In the genomic region with DNA sequence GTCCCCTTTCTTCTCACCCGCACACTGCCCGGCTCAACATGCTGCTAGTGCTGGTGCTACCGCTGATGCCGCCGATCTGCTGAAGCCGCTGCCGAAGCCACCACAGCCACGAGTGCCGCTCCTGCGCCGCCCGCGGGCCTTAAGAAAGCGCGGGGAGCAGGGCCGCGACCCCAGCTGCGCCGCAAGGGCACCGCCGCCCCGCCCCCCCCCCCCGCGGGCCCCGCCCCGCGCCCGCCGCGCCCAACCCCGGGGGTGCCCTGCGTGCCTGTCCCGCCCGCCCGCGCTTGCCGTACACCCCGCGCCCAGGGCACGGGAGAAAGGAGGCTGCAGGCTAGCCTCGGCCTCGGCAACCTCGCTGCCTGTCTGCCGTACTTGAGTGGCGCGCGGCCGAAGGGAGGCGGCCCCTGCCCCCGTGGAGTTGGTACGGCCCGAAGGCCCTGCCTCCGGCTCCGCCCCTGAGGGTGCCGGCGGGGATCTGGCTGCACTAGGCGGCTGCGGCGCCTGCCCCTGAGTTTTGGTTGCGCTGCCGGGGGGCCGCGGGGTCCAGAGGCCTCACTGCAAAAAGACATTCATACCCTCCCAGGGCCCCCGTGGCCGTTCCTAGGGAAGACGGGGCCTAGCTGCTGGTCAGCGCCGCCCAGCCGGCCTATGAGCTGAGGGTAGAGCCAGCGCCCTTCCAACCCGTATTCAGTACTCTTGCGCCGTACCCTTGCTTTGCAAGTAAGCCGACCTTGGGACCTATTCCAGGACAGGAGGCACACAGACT, we compare ENCODE assay signal across 8 cellular contexts. TPM values are rescaled to one million over a fixed set of nuclear protein-coding genes. Genes with fewer than 3 reads are reported as not detected.
DNase-seq lines count a peak whose midpoint lies in the region; ATAC-seq and TF ChIP-seq lines count a peak whose summit lies in the region.

A gene (minus strand): TSS at position 114 of the 766 bp plus-strand sequence. CDS start 74 bp downstream, at position 40.

- in situ Hi-C loops in G401 (cut with HindIII; ENCODE audit: low sequenced_read_pairs), result no loop called here

- TF ChIP-seq CTCF in foreskin keratinocyte (conservative IDR thresholded peaks at IDR 0.05) (no peak), neural progenitor cell (IDR thresholded peaks at IDR 0.05) (no peak)

- peaks cover 7% of the 10 kb centered on the region; the same call in 1 of the 2 replicates for H3K4me1 ChIP-seq in SJCRH30
- H3K4me1 ChIP-seq in foreskin keratinocyte, result peaks cover 14% of the 10 kb centered on the region
- H3K4me1 ChIP-seq in neural progenitor cell, result peaks cover 9% of the 10 kb centered on the region

- ATAC-seq in foreskin keratinocyte, result peak; percentile 84

- H3K27ac ChIP-seq in SJCRH30 (peak within 1 kb of the TSS; percentile 96), foreskin keratinocyte (peak within 1 kb of the TSS; percentile 96), neural progenitor cell (peak within 1 kb of the TSS; percentile 92)

- H3K4me2 ChIP-seq in neural progenitor cell, result peak within 1 kb of the TSS; percentile 88

- peaks cover 36% of the 10 kb centered on the region for H3K79me2 ChIP-seq in neural progenitor cell (ENCODE audit: low read depth)

- H3K4me3 ChIP-seq in H7 (ENCODE audit: insufficient read depth, low read depth, low read length) (peak within 1 kb of the TSS; percentile 83), SJCRH30 (peak within 1 kb of the TSS; percentile 98), neural progenitor cell (peak within 1 kb of the TSS; percentile 86)

- H3K9me3 Mint-ChIP-seq in neural progenitor cell, result no peaks in the 10 kb centered on the region

- peaks cover 30% of the 10 kb centered on the region for H3K4me1 Mint-ChIP-seq in neural progenitor cell

- H3K27me3 ChIP-seq in H7 (ENCODE audit: control insufficient read depth, insufficient read depth, low read length) (no peaks in the 10 kb centered on the region), SJCRH30 (no peaks in the 10 kb centered on the region), foreskin keratinocyte (no peaks in the 10 kb centered on the region), neural progenitor cell (no peaks in the 10 kb centered on the region)

- H3K27me3 Mint-ChIP-seq in neural progenitor cell (ENCODE audit: insufficient read depth, low read depth), result peaks cover 2% of the 10 kb centered on the region

- H4K20me1 ChIP-seq in neural progenitor cell (ENCODE audit: low read depth), result peaks cover 12% of the 10 kb centered on the region

- peak within 1 kb of the TSS; percentile 83 for H2AFZ ChIP-seq in neural progenitor cell (replicated peaks)

- peaks cover 2% of the 10 kb centered on the region for H3K36me3 ChIP-seq in H7 (replicated peaks; ENCODE audit: control insufficient read depth, insufficient read depth, low read length)
- H3K36me3 ChIP-seq in SJCRH30, result no peaks in the 10 kb centered on the region; the same call in 1 of the 2 replicates
- H3K36me3 ChIP-seq in neural progenitor cell, result peaks cover 6% of the 10 kb centered on the region

- peaks cover 15% of the 10 kb centered on the region for H3F3A ChIP-seq in neural progenitor cell (ENCODE audit: low read depth)

- DNase-seq in G401 (ENCODE audit: low spot score) (peak; percentile 81), H7 (peak; percentile 96), M059J (ENCODE audit: low read depth) (peak; percentile 82), SJCRH30 (peak; percentile 94 to 95), activated gamma-delta T cell treated with Interleukin-2 at 50 U/mL for 16 hours (peak; percentile 79), foreskin keratinocyte (peak; percentile 45 to 68), neural progenitor cell (ENCODE audit: low spot score) (peak; percentile 93), stromal cell of bone marrow (ENCODE audit: low read depth) (peak; percentile 74)

- H3K27ac Mint-ChIP-seq in neural progenitor cell, result peak within 1 kb of the TSS; percentile 97

- H3K4me3 Mint-ChIP-seq in neural progenitor cell, result peak within 1 kb of the TSS; percentile 92

- H3K9me3 ChIP-seq in SJCRH30 (replicated peaks) (no peaks in the 10 kb centered on the region), neural progenitor cell (ENCODE audit: low read depth) (no peaks in the 10 kb centered on the region)

- peak within 1 kb of the TSS; percentile 74 for H3K9ac ChIP-seq in neural progenitor cell

- peaks cover 11% of the 10 kb centered on the region for H3K36me3 Mint-ChIP-seq in neural progenitor cell

RNA-seq across cellular contexts. Expression of the gene that starts here (rescaled TPM):
- 33.1 and 38.2 TPM in 2 replicates for total RNA-seq in G401 (2014; rRNA removed; shearing (Covaris generic))
- total RNA-seq in H7 (2014; rRNA removed; shearing (Covaris generic)), result 90.8 and 114 TPM in 2 replicates
- 73.2 and 108 TPM in 2 replicates for total RNA-seq in M059J (2014; rRNA removed; shearing (Covaris generic))
- total RNA-seq in SJCRH30 (2014; rRNA removed; shearing (Covaris generic)), result 123 and 137 TPM in 2 replicates
- 55.9 and 62.0 TPM in 2 replicates for total RNA-seq in foreskin keratinocyte
- polyA plus RNA-seq in foreskin keratinocyte, result 26.1 and 27.0 TPM in 2 replicates
- total RNA-seq in neural progenitor cell (ENCODE audit: low replicate concordance), result 54.9 and 67.2 TPM in 2 replicates

Comparison
In these comparisons a context has a peak if more than half of its experiments do, and no peak if none do; other contexts are left out.
1. Peak in every context shown above with its lines: DNase-seq, ATAC-seq, H3K4me3 ChIP-seq and H3K27ac ChIP-seq.